8 cellular contexts compared by ENCODE assay signal in the genomic region with DNA sequence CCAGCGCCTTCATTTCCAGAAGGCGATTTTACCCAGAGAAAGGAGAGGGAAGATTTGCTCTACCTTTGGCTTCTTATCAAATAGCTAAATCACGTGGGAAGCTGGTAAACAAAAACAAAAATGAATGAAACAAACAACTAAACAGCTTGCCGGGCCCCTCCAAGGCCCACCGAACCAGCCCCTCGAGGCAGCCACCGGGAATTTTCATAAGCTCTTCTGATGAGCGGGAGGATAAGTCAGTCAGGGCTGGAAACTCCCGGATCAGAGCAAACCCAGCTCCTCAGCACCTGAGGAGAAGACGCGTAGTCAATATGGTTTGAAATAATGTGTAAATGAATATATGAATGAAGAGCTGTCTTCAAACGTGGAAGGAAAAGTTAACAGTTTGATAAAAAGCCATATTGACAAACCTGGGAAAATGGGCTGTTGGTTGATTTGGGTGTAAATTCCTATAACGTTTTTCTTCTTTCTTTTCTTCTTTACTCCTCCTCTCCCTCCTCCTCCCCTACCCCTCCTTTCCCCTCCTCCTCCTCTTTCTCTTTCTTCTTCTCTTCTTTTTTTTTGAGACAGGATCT. TPM values are rescaled to one million over a fixed set of nuclear protein-coding genes. Genes with fewer than 3 reads are reported as not detected.
DNase-seq lines count a peak whose midpoint lies in the region; ATAC-seq and TF ChIP-seq lines count a peak whose summit lies in the region.

No MANE protein-coding gene starts in this region.

- H3K9me3 ChIP-seq in ascending aorta (no peaks in the 10 kb centered on the region), thyroid gland (no peaks in the 10 kb centered on the region)

- H3K4me3 ChIP-seq in ascending aorta: peak overlapping the region; percentile 66 to 67
- peak overlapping the region in 2 of 3 donors; percentile 8 to 37 for H3K4me3 ChIP-seq in thyroid gland (replicated peaks in 1 of 3)

- H3K27me3 Mint-ChIP-seq in activated CD8-positive, alpha-beta memory T cell treated with anti-CD3 and anti-CD28 coated beads, Interleukin-2, amount 10 ng/mL, durations not matched to agents 7 days and 5 days: peaks cover 22% of the 10 kb centered on the region

- H3K36me3 ChIP-seq in ascending aorta (no peaks in the 10 kb centered on the region), thyroid gland (no peaks in the 10 kb centered on the region)

- no peak for TF ChIP-seq POLR2A in thyroid gland (IDR thresholded peaks at IDR 0.05)

- H3K36me3 Mint-ChIP-seq in activated CD8-positive, alpha-beta memory T cell treated with anti-CD3 and anti-CD28 coated beads, Interleukin-2, amount 10 ng/mL, durations not matched to agents 7 days and 5 days: peaks cover 2% of the 10 kb centered on the region

- no peaks in the 10 kb centered on the region for H3K27me3 ChIP-seq in ascending aorta
- no peaks in the 10 kb centered on the region for H3K27me3 ChIP-seq in thyroid gland

- WGBS in thyroid gland, 2 donors: 28 to 32% methylated on average over 13 of the region's 13 CpGs

- peak overlapping the region; percentile 75 for H3K27ac Mint-ChIP-seq in activated CD8-positive, alpha-beta memory T cell treated with anti-CD3 and anti-CD28 coated beads, Interleukin-2, amount 10 ng/mL, durations not matched to agents 7 days and 5 days

- DNase-seq in activated CD8-positive, alpha-beta memory T cell treated with anti-CD3 and anti-CD28 coated beads, Interleukin-2, amount 10 ng/mL, durations not matched to agents 7 days and 5 days: no peak
- no peak for DNase-seq in activated CD8-positive, alpha-beta memory T cell treated with anti-CD3 and anti-CD28 coated beads, Interleukin-2, amount 50 U/mL, for 4 hours
- peak in 1 of 2 donors; percentile 63 for DNase-seq in ascending aorta (ENCODE audit: low spot score in 2 of 2)
- no peak for DNase-seq in left lobe of liver (ENCODE audit: low spot score)
- DNase-seq in thyroid gland: no peak
- no peak for DNase-seq in DMS79 treated with DMSO at 0.1 percent for 48 hours (lab: John Stamatoyannopoulos, UW)

- H3K9me3 Mint-ChIP-seq in activated CD8-positive, alpha-beta memory T cell treated with anti-CD3 and anti-CD28 coated beads, Interleukin-2, amount 10 ng/mL, durations not matched to agents 7 days and 5 days (ENCODE audit: low read depth): no peaks in the 10 kb centered on the region

- H3K4me3 Mint-ChIP-seq in activated CD8-positive, alpha-beta memory T cell treated with anti-CD3 and anti-CD28 coated beads, Interleukin-2, amount 10 ng/mL, durations not matched to agents 7 days and 5 days: peak overlapping the region; percentile 78

- H3K4me1 ChIP-seq in ascending aorta (peaks cover 0 to 11% of the 10 kb centered on the region in 2 donors), thyroid gland (peaks cover 30 to 43% of the 10 kb centered on the region in 2 donors)

- peaks cover 37% of the 10 kb centered on the region for H3K4me1 Mint-ChIP-seq in activated CD8-positive, alpha-beta memory T cell treated with anti-CD3 and anti-CD28 coated beads, Interleukin-2, amount 10 ng/mL, durations not matched to agents 7 days and 5 days

- intact Hi-C loops in ascending aorta (cut with DNase I) (loop anchor here (2.0 to 10.0 kb wide), 3 partner anchors 48 to 634 kb away; partner anchors contain the start of genes KIF23 and TLE3), thyroid gland (cut with DNase I) (no loop called here)

- H3K27ac ChIP-seq in ascending aorta (peak overlapping the region; percentile 81 to 86), thyroid gland (peak overlapping the region; percentile 82 to 94 (median 86))

- no peak for ATAC-seq in activated CD8-positive, alpha-beta memory T cell treated with anti-CD3 and anti-CD28 coated beads, Interleukin-2, amount 10 ng/mL, durations not matched to agents 7 days and 5 days
- ATAC-seq in left lobe of liver (peak; percentile 2), GM19035 (IDR thresholded peaks at IDR 0.05; ENCODE audit: unreplicated experiment) (no peak), GM21723 (IDR thresholded peaks at IDR 0.05; ENCODE audit: unreplicated experiment) (no peak)

- CTCF ChIA-PET in activated CD8-positive, alpha-beta memory T cell treated with anti-CD3 and anti-CD28 coated beads, Interleukin-2, amount 10 ng/mL, durations not matched to agents 7 days and 5 days (lab: Charles Lee): interaction anchor here (0.7 to 3.0 kb wide), 24 partner anchors 9 to 1259 kb away, joined by 3 to 78 read pairs (median 5); partner anchors contain the start of genes GLCE, KIF23 and RPLP1

- TF ChIP-seq CTCF in ascending aorta (IDR thresholded peaks at IDR 0.05) (no peak), thyroid gland (IDR thresholded peaks at IDR 0.05) (no peak)

RNA-seq across cellular contexts. Expression of gene RPLP1, which starts 10.7 kb away (rescaled TPM):
- total RNA-seq in activated CD8-positive, alpha-beta memory T cell treated with anti-CD3 and anti-CD28 coated beads, Interleukin-2, amount 10 ng/mL, durations not matched to agents 7 days and 5 days: 1,000 to 10,000 TPM; 1,405 to 1,605 TPM
- total RNA-seq in ascending aorta (379 TPM), left lobe of liver (577 TPM), thyroid gland (1,000 to 10,000 TPM in 1 of 4 donors, 100 to 1,000 TPM in 3; 401 to 2,289 (median 606) TPM)

RNA-seq across cellular contexts. Expression of gene KIF23, which starts 49.1 kb away (rescaled TPM):
- 10 to 100 TPM; 70.9 to 81.1 TPM for total RNA-seq in activated CD8-positive, alpha-beta memory T cell treated with anti-CD3 and anti-CD28 coated beads, Interleukin-2, amount 10 ng/mL, durations not matched to agents 7 days and 5 days
- total RNA-seq in ascending aorta (1.8 TPM), left lobe of liver (0.86 TPM), thyroid gland (1 to 10 TPM in 2 of 4 donors, under 1 TPM in 1, not detected in 1; 0.40 to 3.3 (median 1.2) TPM)

Comparison
In these comparisons a context has a peak if more than half of its experiments do, and no peak if none do; other contexts are left out.
1. RNA of gene KIF23, which starts 49.1 kb away (total RNA-seq): 70.9 to 81.1 TPM in activated CD8-positive, alpha-beta memory T cell treated with anti-CD3 and anti-CD28 coated beads, Interleukin-2, amount 10 ng/mL, durations not matched to agents 7 days and 5 days; 1.8 TPM in ascending aorta (single experiment), 0.40 to 3.3 TPM in thyroid gland and 0.86 TPM in left lobe of liver (single experiment); every median in the first group is over 10 times any median in the second.